Comparison of ENCODE assay signal across 9 cellular contexts in the genomic region with DNA sequence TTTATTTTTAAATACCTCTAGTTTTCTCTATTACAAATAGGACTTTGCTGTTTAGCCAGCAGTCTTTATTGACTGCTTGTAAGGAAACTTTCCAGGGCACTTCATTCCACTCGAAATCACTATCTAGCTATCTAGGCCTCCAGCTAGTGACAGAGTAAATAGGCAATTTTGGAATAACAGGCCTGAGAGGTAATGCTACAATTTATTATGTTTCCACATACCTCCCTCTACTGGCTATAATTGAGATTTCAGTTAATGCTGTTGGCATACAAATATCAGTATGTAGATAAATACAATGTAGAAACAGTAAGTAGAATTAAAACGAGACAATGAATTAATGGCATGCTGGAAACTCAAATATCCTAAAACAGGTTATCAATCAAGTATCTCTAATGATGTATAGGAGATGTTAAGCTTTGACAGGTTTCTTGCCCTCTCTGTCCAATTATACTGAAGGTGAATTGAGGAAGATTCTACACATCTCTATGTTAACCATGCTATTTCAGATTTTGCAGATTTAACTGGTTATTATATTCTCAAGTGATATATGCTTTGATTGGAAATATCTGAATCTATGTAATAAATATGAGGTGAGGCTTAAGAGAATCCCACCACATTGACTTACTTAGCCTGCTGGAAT. TPM values are rescaled to one million over a fixed set of nuclear protein-coding genes. Genes with fewer than 3 reads are reported as not detected.
DNase-seq lines count a peak whose midpoint lies in the region; ATAC-seq and TF ChIP-seq lines count a peak whose summit lies in the region.
"Had no signal": no experiment of that assay in that cellular context is flagged by ENCODE, and none has a peak within 500 bp of the region (broad histone marks: within the 10 kb centered on the region; RNA-seq: fewer than 3 reads in every experiment).

No MANE protein-coding gene starts in this region.

- CTCF ChIA-PET in mammary epithelial cell (lab: Charles Lee; ENCODE audit: low non-redundant PET) = interaction anchor here (0.7 kb wide), 1 partner anchor 771 kb away, joined by 3 read pairs; no protein-coding TSS in a partner anchor

- no TSS peak for BruUV-seq in mammary epithelial cell (replicated peaks; lab: Mats Ljungman, UMichigan)

- H4K20me1 ChIP-seq in mammary epithelial cell (ENCODE audit: insufficient read depth, low read length) = no peaks in the 10 kb centered on the region

- H2AFZ ChIP-seq in mammary epithelial cell (ENCODE audit: low read depth, low read length) = no peak overlapping the region

- 15% methylated on average over 2 of the region's 2 CpGs for WGBS in mammary epithelial cell (ENCODE audit: low coverage, missing lambda C conversion rate)
- 4% methylated on average over 2 of the region's 2 CpGs for WGBS in right lobe of liver (ENCODE audit: insufficient coverage, low coverage, low lambda C conversion rate, missing lambda C conversion rate)

- no peak overlapping the region for H3K4me2 ChIP-seq in mammary epithelial cell (ENCODE audit: insufficient read depth, low read depth, low read length)

- no peaks in the 10 kb centered on the region for H3K9me3 ChIP-seq in mammary epithelial cell (replicated peaks; ENCODE audit: insufficient read depth, low read length)
- no peaks in the 10 kb centered on the region for H3K9me3 ChIP-seq in right lobe of liver
- H3K9me3 ChIP-seq: SJCRH30 had no signal

- DNase-seq in DMS53 treated with DMSO at 0.1 percent for 48 hours (lab: John Stamatoyannopoulos, UW; ENCODE audit: unreplicated experiment) (peak; percentile 3), NCI-H2196 (lab: John Stamatoyannopoulos, UW; ENCODE audit: unreplicated experiment) (peak; percentile 54), mammary epithelial cell (peak; percentile 28), right lobe of liver (no peak)

- H3K9ac ChIP-seq in mammary epithelial cell (ENCODE audit: insufficient read depth, low read length) = no peak overlapping the region

- H3K4me1 ChIP-seq in mammary epithelial cell (ENCODE audit: insufficient read depth, low read length) (no peaks in the 10 kb centered on the region), right lobe of liver (peaks cover 0 to 7% (median 0%) of the 10 kb centered on the region in 4 donors)
- H3K4me1 ChIP-seq: SJCRH30 had no signal

- no peak overlapping the region for H3K27ac ChIP-seq in mammary epithelial cell (ENCODE audit: insufficient read depth, low read depth, low read length)
- H3K27ac ChIP-seq in right lobe of liver = no peak overlapping the region
- H3K27ac ChIP-seq: SJCRH30 had no signal

- peaks cover 13% of the 10 kb centered on the region for H3K79me2 ChIP-seq in mammary epithelial cell (ENCODE audit: insufficient read depth, low read length)

- no peak for TF ChIP-seq POLR2A in right lobe of liver (IDR thresholded peaks at IDR 0.05)

- ATAC-seq in GM21786 (IDR thresholded peaks at IDR 0.05; ENCODE audit: unreplicated experiment) = peak; percentile 60
- peak; percentile 78 to 95 (median 83) for ATAC-seq in right lobe of liver
- ATAC-seq in HG03571 (IDR thresholded peaks at IDR 0.05; ENCODE audit: unreplicated experiment) = no peak
- ATAC-seq in GM21576 (IDR thresholded peaks at IDR 0.05; ENCODE audit: unreplicated experiment) = no peak
- ATAC-seq in HG02840 (IDR thresholded peaks at IDR 0.05; ENCODE audit: low FRiP score, unreplicated experiment) = no peak

- intact Hi-C loops in mammary epithelial cell (cut with micrococcal nuclease) = loop anchor here (5.0 to 10.0 kb wide), 3 partner anchors 88 to 243 kb away; a partner anchor contains a TSS
- intact Hi-C loops in right lobe of liver (cut with DNase I) = no loop called here

- peaks cover 17% of the 10 kb centered on the region for H3K36me3 ChIP-seq in mammary epithelial cell (ENCODE audit: insufficient read depth, low read length)
- peaks cover 0 to 18% (median 5%) of the 10 kb centered on the region in 4 donors for H3K36me3 ChIP-seq in right lobe of liver

- peak; percentile 56 to 59 for TF ChIP-seq CTCF in mammary epithelial cell (conservative IDR thresholded peaks at IDR 0.05 in 1 of 2, IDR thresholded peaks at IDR 0.05 in 1 of 2; ENCODE audit: extremely low read depth in 1 of 2, insufficient read depth in 1 of 2, low read depth in 1 of 2, low read length in 2 of 2)
- peak; percentile 54 to 65 (median 60) for TF ChIP-seq CTCF in right lobe of liver (IDR thresholded peaks at IDR 0.05)

- H3K27me3 ChIP-seq in mammary epithelial cell (ENCODE audit: insufficient read depth, low read length) (no peaks in the 10 kb centered on the region), right lobe of liver (no peaks in the 10 kb centered on the region)
- H3K27me3 ChIP-seq: SJCRH30 had no signal

- in situ Hi-C loops in mammary epithelial cell (cut with MboI; ENCODE audit: low sequenced_read_pairs in 2 of 2) = no loop called here

- dilution Hi-C loops in mammary epithelial cell (cut with HindIII; ENCODE audit: low sequenced_read_pairs) = no loop called here

- no peak overlapping the region for H3K4me3 ChIP-seq in mammary epithelial cell (replicated peaks in 1 of 3; ENCODE audit: insufficient read depth in 1 of 3, low read depth in 2 of 3, low read length in 3 of 3)
- no peak overlapping the region for H3K4me3 ChIP-seq in right lobe of liver
- H3K4me3 ChIP-seq: SJCRH30 had no signal

RNA-seq across cellular contexts. Expression of a gene that starts 7.2 kb away (rescaled TPM):
- total RNA-seq in mammary epithelial cell = 10 to 100 TPM; 21.4 to 59.5 TPM
- 21.8 TPM for polyA plus RNA-seq in mammary epithelial cell
- polyA minus RNA-seq in mammary epithelial cell = 12.4 TPM
- 10 to 100 TPM in 4 of 6 experiments, 1 to 10 TPM in 2; 8.1 to 20.0 (median 11.8) TPM for total RNA-seq in right lobe of liver

RNA-seq across cellular contexts. Expression of a gene that starts 29.7 kb away (rescaled TPM):
- total RNA-seq in mammary epithelial cell (10 to 100 TPM; 32.1 to 37.5 TPM), right lobe of liver (10 to 100 TPM; 13.2 to 20.8 (median 17.6) TPM)
- polyA plus RNA-seq in mammary epithelial cell = 12.2 TPM
- 18.1 TPM for polyA minus RNA-seq in mammary epithelial cell

RNA-seq across cellular contexts. Expression of a gene that starts 37.7 kb away (rescaled TPM):
- not detected for total RNA-seq in mammary epithelial cell
- not detected for polyA plus RNA-seq in mammary epithelial cell
- not detected for polyA minus RNA-seq in mammary epithelial cell
- not detected for total RNA-seq in right lobe of liver
- total RNA-seq: SJCRH30 had no signal

Comparison
In these comparisons a context has a peak if more than half of its experiments do, and no peak if none do; other contexts are left out.
1. DNase-seq: peak in DMS53 treated with DMSO at 0.1 percent for 48 hours (single experiment), NCI-H2196 (single experiment) and mammary epithelial cell (single experiment); none in right lobe of liver (0 of 3).
2. ATAC-seq: peak in GM21786 (single experiment) and right lobe of liver (4 of 4); none in HG03571 (single experiment), GM21576 (single experiment) and HG02840 (single experiment).